In the genomic region with DNA sequence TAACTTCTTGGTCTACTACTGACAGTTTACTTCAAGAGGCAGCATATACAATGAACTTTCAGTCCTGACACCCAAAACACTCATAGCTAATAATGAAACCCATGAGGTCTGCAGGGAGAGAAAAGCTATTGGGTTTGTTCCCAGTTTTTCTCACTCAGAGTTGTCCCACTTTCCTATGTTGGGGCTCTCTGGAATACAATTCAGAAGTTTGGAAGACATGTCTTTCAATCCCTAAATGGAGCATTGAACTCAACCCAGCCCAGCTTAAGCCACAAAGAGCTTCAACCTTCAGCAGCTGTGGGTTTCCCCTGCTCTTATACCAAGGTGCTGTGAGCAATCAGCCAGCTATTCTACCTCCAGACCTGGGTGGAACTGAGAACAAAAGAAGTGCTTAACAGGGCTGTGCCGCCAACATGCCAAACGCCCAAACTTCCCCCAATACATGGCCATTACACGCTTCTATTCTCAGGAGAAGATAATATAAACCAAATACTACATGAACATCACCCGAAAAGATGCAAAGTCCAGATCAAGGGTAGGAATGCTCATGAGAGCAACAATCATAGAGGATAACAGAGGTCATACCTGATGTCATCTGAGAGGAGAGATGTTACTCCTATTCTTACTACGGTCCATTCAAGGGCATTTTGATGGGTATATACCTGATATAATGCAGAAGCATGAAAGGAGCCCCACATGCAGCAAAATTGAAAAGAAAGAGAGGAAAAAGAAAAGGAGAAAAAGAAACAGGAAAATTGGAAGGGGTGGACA, we compare ENCODE assay signal across 9 cellular contexts.
DNase-seq lines count a peak whose midpoint lies in the region; ATAC-seq and TF ChIP-seq lines count a peak whose summit lies in the region.
"Had no signal": no experiment of that assay in that cellular context is flagged by ENCODE, and none has a peak within 500 bp of the region (broad histone marks: within the 10 kb centered on the region; RNA-seq: fewer than 3 reads in every experiment).

No MANE protein-coding gene starts in this region.

- H3K4me1 Mint-ChIP-seq in activated naive CD8-positive, alpha-beta T cell (ENCODE audit: low read depth), result peaks cover 60% of the 10 kb centered on the region
- H3K4me1 Mint-ChIP-seq in stimulated activated naive CD8-positive, alpha-beta T cell treated with anti-CD3 and anti-CD28 coated beads, Interleukin-15, amount 100 ng/mL, for 72 hours, result peaks cover 55% of the 10 kb centered on the region

- H3K4me3 Mint-ChIP-seq in activated naive CD8-positive, alpha-beta T cell, result peak overlapping the region; percentile 12
- H3K4me3 Mint-ChIP-seq in stimulated activated naive CD8-positive, alpha-beta T cell treated with anti-CD3 and anti-CD28 coated beads, Interleukin-15, amount 100 ng/mL, for 72 hours, result peak overlapping the region; percentile 47 to 71
- H3K4me3 Mint-ChIP-seq: CD8-positive, alpha-beta memory T cell had no signal

- H3K9me3 Mint-ChIP-seq in activated naive CD8-positive, alpha-beta T cell (ENCODE audit: low read depth), result no peaks in the 10 kb centered on the region
- peaks cover 8 to 10% of the 10 kb centered on the region in 2 donors for H3K9me3 Mint-ChIP-seq in stimulated activated naive CD8-positive, alpha-beta T cell treated with anti-CD3 and anti-CD28 coated beads, Interleukin-15, amount 100 ng/mL, for 72 hours
- H3K9me3 Mint-ChIP-seq: CD8-positive, alpha-beta memory T cell had no signal

- ATAC-seq in HG02885 (IDR thresholded peaks at IDR 0.05; ENCODE audit: poor library complexity, unreplicated experiment), result peak; percentile 92
- ATAC-seq in stimulated activated naive CD8-positive, alpha-beta T cell treated with anti-CD3 and anti-CD28 coated beads, Interleukin-15, amount 100 ng/mL, for 72 hours, result peak; percentile 94

- H3K27me3 Mint-ChIP-seq in activated naive CD8-positive, alpha-beta T cell, result no peaks in the 10 kb centered on the region
- H3K27me3 Mint-ChIP-seq in stimulated activated naive CD8-positive, alpha-beta T cell treated with anti-CD3 and anti-CD28 coated beads, Interleukin-15, amount 100 ng/mL, for 72 hours, result no peaks in the 10 kb centered on the region
- H3K27me3 Mint-ChIP-seq: CD8-positive, alpha-beta memory T cell had no signal

- peak overlapping the region; percentile 43 for H3K27ac Mint-ChIP-seq in activated naive CD8-positive, alpha-beta T cell
- H3K27ac Mint-ChIP-seq in stimulated activated naive CD8-positive, alpha-beta T cell treated with anti-CD3 and anti-CD28 coated beads, Interleukin-15, amount 100 ng/mL, for 72 hours, result peak overlapping the region; percentile 16 to 83
- H3K27ac Mint-ChIP-seq: CD8-positive, alpha-beta memory T cell had no signal

- peaks cover 7% of the 10 kb centered on the region for H3K36me3 Mint-ChIP-seq in activated naive CD8-positive, alpha-beta T cell

- peak; percentile 2 for DNase-seq in stimulated activated CD4-positive, alpha-beta T cell treated with anti-CD3 and anti-CD28 coated beads, Interleukin-12 subunit alpha, Interleukin-12 subunit beta, amount 100 ng/mL, for 4 hours
- DNase-seq in stimulated activated CD4-positive, alpha-beta T cell treated with anti-CD3 and anti-CD28 coated beads, Interleukin-2, amount 100 ng/mL, for 48 hours, result no peak
- DNase-seq in stimulated activated naive CD8-positive, alpha-beta T cell treated with anti-CD3 and anti-CD28 coated beads, Interleukin-15, amount 100 ng/mL, for 72 hours, result peak; percentile 52 to 55
- DNase-seq in HEK293T (ENCODE audit: extremely low spot score) (no peak), NCI-H1417 treated with DMSO at 0.1 percent for 48 hours (lab: John Stamatoyannopoulos, UW) (no peak), AG08396 (ENCODE audit: low spot score) (no peak)

- CTCF ChIA-PET in HEK293T (lab: Yijun Ruan, JAX), result no interaction called here

- POLR2A ChIA-PET in HEK293T (lab: Yijun Ruan, JAX), result no interaction called here

TF ChIP-seq in HEK293T, 16 proteins besides CTCF, POLR2A, EP300 and RAD21:
- TF ChIP-seq ZNF384 (IDR thresholded peaks at IDR 0.05) (no peak), ARNT (IDR thresholded peaks at IDR 0.05) (no peak), SUZ12 (IDR thresholded peaks at IDR 0.05) (no peak), CTBP1 (IDR thresholded peaks at IDR 0.05; ENCODE audit: borderline replicate concordance) (no peak), FOXA1 (IDR thresholded peaks at IDR 0.05) (no peak), FOXM1 (IDR thresholded peaks at IDR 0.05; ENCODE audit: borderline replicate concordance) (no peak), BHLHE40 (IDR thresholded peaks at IDR 0.05; ENCODE audit: borderline replicate concordance) (no peak), TARDBP (IDR thresholded peaks at IDR 0.05) (no peak), PKNOX1 (IDR thresholded peaks at IDR 0.05) (no peak), L3MBTL2 (conservative IDR thresholded peaks at IDR 0.05) (no peak), SP1 (IDR thresholded peaks at IDR 0.05) (no peak), HDGF (IDR thresholded peaks at IDR 0.05; ENCODE audit: borderline replicate concordance) (no peak), ELF4 (IDR thresholded peaks at IDR 0.05) (no peak), FOXK2 (IDR thresholded peaks at IDR 0.05) (no peak), NFRKB (IDR thresholded peaks at IDR 0.05) (no peak), LEF1 (IDR thresholded peaks at IDR 0.05; ENCODE audit: borderline replicate concordance) (no peak)
TF ChIP-seq in HEK293T: peak in this region for 0.

Comparison
In these comparisons a context has a peak if more than half of its experiments do, and no peak if none do; other contexts are left out.
1. DNase-seq: peak in stimulated activated CD4-positive, alpha-beta T cell treated with anti-CD3 and anti-CD28 coated beads, Interleukin-12 subunit alpha, Interleukin-12 subunit beta, amount 100 ng/mL, for 4 hours (single experiment) and stimulated activated naive CD8-positive, alpha-beta T cell treated with anti-CD3 and anti-CD28 coated beads, Interleukin-15, amount 100 ng/mL, for 72 hours (2 of 2); none in stimulated activated CD4-positive, alpha-beta T cell treated with anti-CD3 and anti-CD28 coated beads, Interleukin-2, amount 100 ng/mL, for 48 hours (0 of 2), HEK293T (single experiment), NCI-H1417 treated with DMSO at 0.1 percent for 48 hours (single experiment) and AG08396 (single experiment).